In the genomic region with DNA sequence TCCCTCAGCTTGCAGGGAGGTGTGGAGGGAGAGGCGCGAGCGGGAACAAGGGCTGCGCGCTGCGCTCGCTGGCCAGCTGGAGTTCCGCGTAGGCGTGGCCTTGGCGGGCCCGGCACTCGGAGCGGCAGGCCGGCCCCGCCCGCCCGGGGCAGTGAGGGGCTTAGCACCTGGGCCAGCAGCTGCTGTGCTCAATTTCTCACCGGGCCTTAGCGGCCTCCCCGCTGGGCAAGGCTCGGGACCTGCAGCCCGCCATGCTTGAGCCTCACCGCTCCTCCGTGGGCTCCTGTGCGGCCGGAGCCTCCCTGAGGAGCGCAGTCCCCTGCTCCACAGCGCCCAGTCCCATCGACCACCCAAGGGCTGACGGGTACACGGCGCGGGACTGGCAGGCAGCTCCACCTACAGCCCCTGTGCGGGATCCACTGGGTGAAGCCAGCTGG, we compare ENCODE assay signal across 19 cellular contexts.
DNase-seq lines count a peak whose midpoint lies in the region; ATAC-seq, FAIRE-seq and TF ChIP-seq lines count a peak whose summit lies in the region.
"Had no signal": no experiment of that assay in that cellular context is flagged by ENCODE, and none has a peak within 500 bp of the region (broad histone marks: within the 10 kb centered on the region; RNA-seq: fewer than 3 reads in every experiment).

No MANE protein-coding gene starts in this region.

- TF ChIP-seq EP300 in sigmoid colon (IDR thresholded peaks at IDR 0.05) (no peak), gastroesophageal sphincter (IDR thresholded peaks at IDR 0.05) (no peak)

- 95 to 97% methylated on average over 35 of the region's 35 CpGs for WGBS in sigmoid colon, 2 donors
- 97% methylated on average over 11 of the region's 35 CpGs; no CpG with 5 or more reads in 1 of the 2 donors for WGBS in gastroesophageal sphincter (ENCODE audit: low coverage in 1 of 2), 2 donors

- no peak overlapping the region for H3K27ac ChIP-seq in sigmoid colon
- no peak overlapping the region for H3K27ac ChIP-seq in gastroesophageal sphincter
- H3K27ac ChIP-seq: GM23248, KMS-11, PC-9, SJSA1 had no signal

- intact Hi-C loops in sigmoid colon (cut with DNase I) = no loop called here

- H3K36me3 ChIP-seq in ES-I3 (ENCODE audit: insufficient read depth, low read length) = no peaks in the 10 kb centered on the region
- no peaks in the 10 kb centered on the region for H3K36me3 ChIP-seq in sigmoid colon
- H3K36me3 ChIP-seq in gastroesophageal sphincter = no peaks in the 10 kb centered on the region
- H3K36me3 ChIP-seq: SJSA1 had no signal

- DNase-seq in HuH-7.5 (ENCODE audit: low spot score) = peak; percentile 16
- peak; percentile 61 for DNase-seq in islet precursor cell
- peak; percentile 56 for DNase-seq in sigmoid colon
- no peak for DNase-seq in AG08395 (ENCODE audit: low spot score)
- DNase-seq in urothelium cell line (ENCODE audit: low spot score) = no peak
- no peak for DNase-seq in stimulated activated CD4-positive, alpha-beta T cell treated with anti-CD3 and anti-CD28 coated beads, Interleukin-2, amount 100 ng/mL, for 24 hours
- DNase-seq: Caco-2, DMS53, GM23248, NCI-H1092, NCI-H146, NCI-H2081, NCI-H510A, NCI-H774, PC-9 had no signal

- H3K9me3 ChIP-seq in ES-I3 (ENCODE audit: control insufficient read depth, insufficient read depth, low read length) (no peaks in the 10 kb centered on the region), sigmoid colon (no peaks in the 10 kb centered on the region), gastroesophageal sphincter (peaks cover 0 to 3% (median 0%) of the 10 kb centered on the region in 3 donors)
- H3K9me3 ChIP-seq: Caco-2, SJSA1 had no signal

- no peak for TF ChIP-seq CTCF in sigmoid colon (IDR thresholded peaks at IDR 0.05)
- TF ChIP-seq CTCF in gastroesophageal sphincter (IDR thresholded peaks at IDR 0.05) = no peak

- FAIRE-seq in urothelium cell line (lab: Jason Lieb, UNC) = no peak

- TF ChIP-seq POLR2A in sigmoid colon (IDR thresholded peaks at IDR 0.05) = no peak
- no peak for TF ChIP-seq POLR2A in gastroesophageal sphincter (IDR thresholded peaks at IDR 0.05)

- no peaks in the 10 kb centered on the region for H3K4me1 ChIP-seq in ES-I3 (ENCODE audit: insufficient read depth, low read length)
- H3K4me1 ChIP-seq in sigmoid colon = no peaks in the 10 kb centered on the region
- no peaks in the 10 kb centered on the region for H3K4me1 ChIP-seq in gastroesophageal sphincter
- H3K4me1 ChIP-seq: Caco-2, SJSA1 had no signal

- H3K27me3 ChIP-seq in sigmoid colon (no peaks in the 10 kb centered on the region), gastroesophageal sphincter (no peaks in the 10 kb centered on the region)
- H3K27me3 ChIP-seq: SJSA1 had no signal

- ATAC-seq in gastroesophageal sphincter = no peak

- H3K4me3 ChIP-seq in sigmoid colon = no peak overlapping the region
- no peak overlapping the region for H3K4me3 ChIP-seq in gastroesophageal sphincter
- H3K4me3 ChIP-seq: GM23248, PC-9, SJSA1 had no signal

- peak overlapping the region; percentile 61; the same call in 1 of the 2 replicates for H3K9ac ChIP-seq in ES-I3 (ENCODE audit: low read depth, low read length)
- H3K9ac ChIP-seq: GM23248, KMS-11 had no signal

Comparison
In these comparisons a context has a peak if more than half of its experiments do, and no peak if none do; other contexts are left out.
1. DNase-seq: peak in HuH-7.5 (single experiment), islet precursor cell (single experiment) and sigmoid colon (single experiment); none in AG08395 (single experiment), urothelium cell line (single experiment) and stimulated activated CD4-positive, alpha-beta T cell treated with anti-CD3 and anti-CD28 coated beads, Interleukin-2, amount 100 ng/mL, for 24 hours (0 of 2).